Comparison of ENCODE assay signal across 2 cellular contexts in the genomic region with DNA sequence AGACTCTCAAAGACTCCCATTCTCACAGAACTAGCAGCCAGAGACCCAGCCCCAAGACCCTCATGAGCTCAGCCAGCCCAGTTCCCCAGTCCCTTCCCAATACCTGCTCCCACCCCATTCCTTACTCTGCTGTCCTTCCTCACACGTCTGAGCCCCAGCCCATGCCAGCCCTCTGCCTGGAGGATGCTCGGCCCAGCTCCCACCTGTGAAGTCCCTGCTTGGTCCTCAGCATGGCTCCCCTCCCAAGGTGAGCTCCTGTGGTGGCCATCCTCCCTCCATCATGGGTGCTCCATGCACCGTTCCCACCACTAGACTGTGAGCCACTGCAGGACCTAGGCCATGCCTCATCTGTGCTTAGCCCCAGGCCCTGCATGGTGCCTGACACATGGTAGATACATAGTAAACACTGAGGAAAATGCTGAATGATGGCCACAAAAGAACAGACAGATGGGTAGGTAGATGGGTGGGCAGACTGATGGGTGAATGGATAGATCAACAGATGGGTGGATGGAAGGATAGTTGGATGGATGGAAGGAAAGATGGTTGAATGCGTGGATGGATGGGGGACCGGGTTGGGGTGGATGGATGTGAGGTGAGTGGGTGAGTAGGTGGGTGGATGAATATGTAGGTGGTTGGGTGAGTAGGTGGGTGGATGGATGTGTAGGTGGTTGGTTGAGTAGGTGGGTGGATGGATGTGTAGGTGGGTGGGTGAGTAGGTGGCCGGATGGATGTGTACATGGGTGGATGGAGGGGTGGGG.
TF ChIP-seq lines count a peak whose summit lies in the region.

No MANE protein-coding gene starts in this region.

TF ChIP-seq in HEK293, 187 proteins besides CTCF, POLR2A, EP300 and RAD21 (continued from another document):
- TF ChIP-seq SP3 (tag by site-specific recombination; IDR thresholded peaks at IDR 0.05) (no peak), REPIN1 (tag by site-specific recombination; IDR thresholded peaks at IDR 0.05; ENCODE audit: low read depth) (no peak), ZNF561 (tag by site-specific recombination; IDR thresholded peaks at IDR 0.05; ENCODE audit: borderline replicate concordance) (no peak), EGR2 (tag by site-specific recombination; IDR thresholded peaks at IDR 0.05; ENCODE audit: low read depth) (peak; percentile 100), ZNF776 (tag by site-specific recombination; IDR thresholded peaks at IDR 0.05; ENCODE audit: borderline replicate concordance) (no peak), ZNF366 (tag by site-specific recombination; conservative IDR thresholded peaks at IDR 0.05) (peak; percentile 66; the same call in 1 of the 2 replicates), MYNN (tag by site-specific recombination; IDR thresholded peaks at IDR 0.05; ENCODE audit: borderline replicate concordance) (no peak), ZNF394 (tag by site-specific recombination; IDR thresholded peaks at IDR 0.05; ENCODE audit: borderline replicate concordance) (no peak), SCRT2 (tag by site-specific recombination; IDR thresholded peaks at IDR 0.05) (peak; percentile 39; the same call in 1 of the 2 replicates)
- TF ChIP-seq, protein P1, sequence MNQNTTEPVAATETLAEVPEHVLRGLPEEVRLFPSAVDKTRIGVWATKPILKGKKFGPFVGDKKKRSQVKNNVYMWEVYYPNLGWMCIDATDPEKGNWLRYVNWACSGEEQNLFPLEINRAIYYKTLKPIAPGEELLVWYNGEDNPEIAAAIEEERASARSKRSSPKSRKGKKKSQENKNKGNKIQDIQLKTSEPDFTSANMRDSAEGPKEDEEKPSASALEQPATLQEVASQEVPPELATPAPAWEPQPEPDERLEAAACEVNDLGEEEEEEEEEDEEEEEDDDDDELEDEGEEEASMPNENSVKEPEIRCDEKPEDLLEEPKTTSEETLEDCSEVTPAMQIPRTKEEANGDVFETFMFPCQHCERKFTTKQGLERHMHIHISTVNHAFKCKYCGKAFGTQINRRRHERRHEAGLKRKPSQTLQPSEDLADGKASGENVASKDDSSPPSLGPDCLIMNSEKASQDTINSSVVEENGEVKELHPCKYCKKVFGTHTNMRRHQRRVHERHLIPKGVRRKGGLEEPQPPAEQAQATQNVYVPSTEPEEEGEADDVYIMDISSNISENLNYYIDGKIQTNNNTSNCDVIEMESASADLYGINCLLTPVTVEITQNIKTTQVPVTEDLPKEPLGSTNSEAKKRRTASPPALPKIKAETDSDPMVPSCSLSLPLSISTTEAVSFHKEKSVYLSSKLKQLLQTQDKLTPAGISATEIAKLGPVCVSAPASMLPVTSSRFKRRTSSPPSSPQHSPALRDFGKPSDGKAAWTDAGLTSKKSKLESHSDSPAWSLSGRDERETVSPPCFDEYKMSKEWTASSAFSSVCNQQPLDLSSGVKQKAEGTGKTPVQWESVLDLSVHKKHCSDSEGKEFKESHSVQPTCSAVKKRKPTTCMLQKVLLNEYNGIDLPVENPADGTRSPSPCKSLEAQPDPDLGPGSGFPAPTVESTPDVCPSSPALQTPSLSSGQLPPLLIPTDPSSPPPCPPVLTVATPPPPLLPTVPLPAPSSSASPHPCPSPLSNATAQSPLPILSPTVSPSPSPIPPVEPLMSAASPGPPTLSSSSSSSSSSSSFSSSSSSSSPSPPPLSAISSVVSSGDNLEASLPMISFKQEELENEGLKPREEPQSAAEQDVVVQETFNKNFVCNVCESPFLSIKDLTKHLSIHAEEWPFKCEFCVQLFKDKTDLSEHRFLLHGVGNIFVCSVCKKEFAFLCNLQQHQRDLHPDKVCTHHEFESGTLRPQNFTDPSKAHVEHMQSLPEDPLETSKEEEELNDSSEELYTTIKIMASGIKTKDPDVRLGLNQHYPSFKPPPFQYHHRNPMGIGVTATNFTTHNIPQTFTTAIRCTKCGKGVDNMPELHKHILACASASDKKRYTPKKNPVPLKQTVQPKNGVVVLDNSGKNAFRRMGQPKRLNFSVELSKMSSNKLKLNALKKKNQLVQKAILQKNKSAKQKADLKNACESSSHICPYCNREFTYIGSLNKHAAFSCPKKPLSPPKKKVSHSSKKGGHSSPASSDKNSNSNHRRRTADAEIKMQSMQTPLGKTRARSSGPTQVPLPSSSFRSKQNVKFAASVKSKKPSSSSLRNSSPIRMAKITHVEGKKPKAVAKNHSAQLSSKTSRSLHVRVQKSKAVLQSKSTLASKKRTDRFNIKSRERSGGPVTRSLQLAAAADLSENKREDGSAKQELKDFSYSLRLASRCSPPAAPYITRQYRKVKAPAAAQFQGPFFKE (tag by site-specific recombination; IDR thresholded peaks at IDR 0.05; ENCODE audit: borderline replicate concordance) = no peak
- TF ChIP-seq, protein P2, sequence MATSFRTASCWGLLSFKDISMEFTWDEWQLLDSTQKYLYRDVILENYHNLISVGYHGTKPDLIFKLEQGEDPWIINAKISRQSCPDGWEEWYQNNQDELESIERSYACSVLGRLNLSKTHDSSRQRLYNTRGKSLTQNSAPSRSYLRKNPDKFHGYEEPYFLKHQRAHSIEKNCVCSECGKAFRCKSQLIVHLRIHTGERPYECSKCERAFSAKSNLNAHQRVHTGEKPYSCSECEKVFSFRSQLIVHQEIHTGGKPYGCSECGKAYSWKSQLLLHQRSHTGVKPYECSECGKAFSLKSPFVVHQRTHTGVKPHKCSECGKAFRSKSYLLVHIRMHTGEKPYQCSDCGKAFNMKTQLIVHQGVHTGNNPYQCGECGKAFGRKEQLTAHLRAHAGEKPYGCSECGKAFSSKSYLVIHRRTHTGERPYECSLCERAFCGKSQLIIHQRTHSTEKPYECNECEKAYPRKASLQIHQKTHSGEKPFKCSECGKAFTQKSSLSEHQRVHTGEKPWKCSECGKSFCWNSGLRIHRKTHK (tag by site-specific recombination; IDR thresholded peaks at IDR 0.05) = no peak

TF ChIP-seq in K562, 482 proteins besides CTCF, POLR2A, EP300 and RAD21 (continued from another document):
- TF ChIP-seq FOXO4 (CRISPR knock-in tag; IDR thresholded peaks at IDR 0.05) = no peak
TF ChIP-seq in K562: peak in this region for 1.
